In genomic region chr5:162193012-162193411, GRCh38 we compare ENCODE assay signal across 33 cellular contexts.
"Had no signal": no experiment of that assay in that cellular context is flagged by ENCODE, and none has a peak within 500 bp of the region (broad histone marks: within the 10 kb centered on the region; RNA-seq: fewer than 3 reads in every experiment).

No MANE protein-coding gene starts in this region.

- FAIRE-seq: astrocyte, bronchial epithelial cell, colon had no signal

- H3K27me3 ChIP-seq: adrenal gland, ascending aorta, body of pancreas, brain microvascular endothelial cell, breast epithelium, cardiac muscle cell had no signal

- H3K27ac ChIP-seq: adrenal gland, ascending aorta, body of pancreas, brain microvascular endothelial cell, breast epithelium, cardiac muscle cell had no signal

- H3K4me3 ChIP-seq: adrenal gland, ascending aorta, body of pancreas, breast epithelium, cardiac muscle cell had no signal

- H3K4me1 ChIP-seq: adrenal gland, ascending aorta, body of pancreas, breast epithelium had no signal

- ATAC-seq: activated naive CD4-positive, alpha-beta T cell treated with anti-CD3 and anti-CD28 coated beads, Interleukin-2, amount 50 U/mL, for 72 hours; activated naive CD8-positive, alpha-beta T cell treated with anti-CD3 and anti-CD28 coated beads, Interleukin-2, amount 50 U/mL, for 24 hours; activated T-cell treated with anti-CD3 and anti-CD28 coated beads, Interleukin-2, amount 50 U/mL, for 4 hours; activated T-cell treated with anti-CD3 and anti-CD28 coated beads, Interleukin-2, amount 50 U/mL, for 72 hours; activated T-helper 17 cell treated with anti-CD3 and anti-CD28 coated beads, Interleukin-2, amount 50 U/mL, for 72 hours; body of pancreas had no signal

- DNase-seq: activated effector memory CD4-positive, alpha-beta T cell treated with anti-CD3 and anti-CD28 coated beads, Interleukin-2, amount 50 U/mL, for 16 hours; activated effector memory CD4-positive, alpha-beta T cell treated with Interleukin-2 at 50 U/mL for 16 hours; activated gamma-delta T cell; activated gamma-delta T cell treated with Interleukin-2 at 50 U/mL for 16 hours; activated naive CD4-positive, alpha-beta T cell; activated naive CD4-positive, alpha-beta T cell treated with anti-CD3 and anti-CD28 coated beads for 36 hours; activated naive CD4-positive, alpha-beta T cell treated with anti-CD3 and anti-CD28 coated beads, Interleukin-2, amount 10 ng/mL, durations not matched to agents 7 days and 5 days; activated naive CD4-positive, alpha-beta T cell treated with anti-CD3 and anti-CD28 coated beads, Interleukin-2, amount 50 U/mL, for 16 hours; activated naive CD4-positive, alpha-beta T cell treated with Interleukin-2 at 50 U/mL for 16 hours; activated naive CD8-positive, alpha-beta T cell treated with anti-CD3 and anti-CD28 coated beads for 36 hours; activated naive CD8-positive, alpha-beta T cell treated with anti-CD3 and anti-CD28 coated beads, Interleukin-2, amount 10 ng/mL, durations not matched to agents 7 days and 5 days; activated naive CD8-positive, alpha-beta T cell treated with anti-CD3 and anti-CD28 coated beads, Interleukin-2, amount 50 U/mL, for 24 hours; activated T-cell treated with anti-CD3 and anti-CD28 coated beads, Interleukin-2, amount 50 U/mL, for 4 hours; activated T-cell treated with anti-CD3 and anti-CD28 coated beads, Interleukin-2, amount 50 U/mL, for 48 hours; activated T-cell treated with anti-CD3 and anti-CD28 coated beads, Interleukin-2, amount 50 U/mL, for 72 hours; adrenal gland; amniotic stem cell; amygdala; anterior cingulate cortex; aorta; body of pancreas; brain microvascular endothelial cell; caudate nucleus; central memory CD4-positive, alpha-beta T cell; cerebellar nuclear complex had no signal

- H3K9me3 ChIP-seq: adrenal gland, ascending aorta, body of pancreas, breast epithelium had no signal

- H3K36me3 ChIP-seq: adrenal gland, ascending aorta, brain microvascular endothelial cell, breast epithelium, cardiac muscle cell had no signal
